In the genomic region with DNA sequence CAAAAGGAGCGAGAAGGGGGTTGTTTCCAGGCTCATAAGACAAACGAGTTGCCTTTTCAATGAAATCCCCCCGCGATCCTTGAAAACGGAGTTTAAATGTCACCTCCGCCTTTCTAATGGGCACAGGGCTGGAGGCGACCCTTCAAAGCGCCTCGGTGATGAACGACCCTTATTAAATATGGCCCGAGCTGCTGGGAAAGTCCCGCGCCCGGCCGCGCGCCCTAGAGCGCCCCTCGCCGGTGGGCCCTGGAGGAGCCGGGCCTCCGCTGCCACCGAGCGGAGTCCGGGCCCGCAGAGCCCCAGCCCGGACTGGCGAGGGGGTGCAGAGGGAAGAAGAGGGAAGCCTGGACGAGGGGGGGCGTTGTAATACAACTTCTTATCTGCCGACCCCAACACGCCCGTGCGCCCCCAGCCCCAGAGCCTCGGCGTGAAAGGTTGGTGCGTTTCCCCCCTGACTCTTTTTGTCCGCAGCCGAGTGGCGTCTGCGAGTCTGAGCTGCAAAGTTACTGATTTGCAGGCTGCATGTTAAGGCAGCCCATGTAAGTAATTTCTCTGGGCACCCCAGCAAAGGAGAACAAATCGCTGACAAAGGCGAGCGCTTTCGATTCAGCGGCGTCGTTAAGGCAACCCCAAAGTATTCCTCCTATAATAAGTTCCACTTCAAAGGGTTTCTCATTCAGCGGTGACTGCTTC, we compare ENCODE assay signal across 11 cellular contexts. TPM values are rescaled to one million over a fixed set of nuclear protein-coding genes. Genes with fewer than 3 reads are reported as not detected.
DNase-seq lines count a peak whose midpoint lies in the region; ATAC-seq, FAIRE-seq and TF ChIP-seq lines count a peak whose summit lies in the region.
"Had no signal": no experiment of that assay in that cellular context is flagged by ENCODE, and none has a peak within 500 bp of the region (broad histone marks: within the 10 kb centered on the region; RNA-seq: fewer than 3 reads in every experiment).

No MANE protein-coding gene starts in this region.

- H3K27ac ChIP-seq in HUES48 (ENCODE audit: low read depth, low read length): peak overlapping the region; percentile 56
- peak overlapping the region; percentile 74 for H3K27ac ChIP-seq in mesodermal cell (ENCODE audit: low read depth, low read length, severe bottlenecking)
- no peak overlapping the region for H3K27ac ChIP-seq in pancreas
- H3K27ac ChIP-seq: esophagus squamous epithelium had no signal

- H3K27me3 ChIP-seq in HUES48 (ENCODE audit: control insufficient read depth, insufficient read depth, low read length) (peaks cover 94% of the 10 kb centered on the region), pancreas (peaks cover 10 to 78% (median 33%) of the 10 kb centered on the region in 4 donors)

- H3K4me1 ChIP-seq in HUES48 (ENCODE audit: control insufficient read depth, insufficient read depth, low read length): peaks cover 49% of the 10 kb centered on the region
- peaks cover 19% of the 10 kb centered on the region for H3K4me1 ChIP-seq in mesodermal cell (ENCODE audit: control insufficient read depth, insufficient read depth, low read length, poor library complexity, severe bottlenecking)
- peaks cover 5 to 23% (median 6%) of the 10 kb centered on the region in 3 donors for H3K4me1 ChIP-seq in pancreas

- H3K9me3 ChIP-seq in HUES48 (ENCODE audit: control insufficient read depth, insufficient read depth, low read length) (no peaks in the 10 kb centered on the region), mesodermal cell (ENCODE audit: control insufficient read depth, low read length) (no peaks in the 10 kb centered on the region), pancreas (no peaks in the 10 kb centered on the region)
- H3K9me3 ChIP-seq: esophagus squamous epithelium had no signal

- H3K9ac ChIP-seq in HUES48 (ENCODE audit: low read depth, low read length): no peak overlapping the region; the same call in 1 of the 2 replicates

- H3K4me3 ChIP-seq in HUES48 (ENCODE audit: low read depth, low read length) (peak overlapping the region; percentile 55), mesodermal cell (ENCODE audit: extremely low read depth, insufficient read depth, low read length, poor library complexity, severe bottlenecking) (peak overlapping the region; percentile 28), pancreas (peak overlapping the region in 1 of 4 donors; percentile 22)

- FAIRE-seq in pancreas (lab: Jason Lieb, UNC): no peak

- DNase-seq in Ammon's horn (ENCODE audit: low spot score) (peak; percentile 69), cerebellar cortex (ENCODE audit: low spot score) (peak; percentile 71), NCI-H1105 (lab: John Stamatoyannopoulos, UW) (no peak), NCI-H1694 (lab: John Stamatoyannopoulos, UW) (no peak), pancreas (no peak)
- DNase-seq: esophagus squamous epithelium, NCI-H1436 treated with DMSO at 0.1 percent for 48 hours, T1000 had no signal

- WGBS in mesodermal cell (ENCODE audit: insufficient coverage in 2 of 2), 2 experiments: 1% methylated on average over 36 to 48 of the region's 49 CpGs
- 7 to 8% methylated on average over 49 of the region's 49 CpGs for WGBS in pancreas, 2 donors

- intact Hi-C loops in pancreas (cut with DNase I): no loop called here

- TF ChIP-seq CTCF in pancreas (IDR thresholded peaks at IDR 0.05): no peak

- H3K36me3 ChIP-seq in HUES48 (ENCODE audit: control insufficient read depth, insufficient read depth, low read length) (peaks cover 20% of the 10 kb centered on the region), mesodermal cell (ENCODE audit: control insufficient read depth, insufficient read depth, low read length) (no peaks in the 10 kb centered on the region), pancreas (no peaks in the 10 kb centered on the region)
- H3K36me3 ChIP-seq: esophagus squamous epithelium had no signal

- no peak for ATAC-seq in GM18868 (IDR thresholded peaks at IDR 0.05; ENCODE audit: unreplicated experiment)
- no peak for ATAC-seq in pancreas

RNA-seq across cellular contexts. Expression of gene ZIC5, which starts 11.9 kb away (rescaled TPM):
- polyA plus RNA-seq in mesodermal cell (2013, experiment 1 of 2): 5.5 TPM
- 4.1 TPM for polyA plus RNA-seq in mesodermal cell (2013, experiment 2 of 2)
- under 1 TPM in 1 of 6 donors, not detected in 5; 0.06 TPM for total RNA-seq in pancreas
- polyA plus RNA-seq in pancreas: not detected
- total RNA-seq: esophagus squamous epithelium had no signal

RNA-seq across cellular contexts. Expression of gene ZIC2, which starts 21.9 kb away (rescaled TPM):
- 22.0 TPM for polyA plus RNA-seq in mesodermal cell (2013, experiment 1 of 2)
- polyA plus RNA-seq in mesodermal cell (2013, experiment 2 of 2): 13.8 TPM
- total RNA-seq in pancreas: under 1 TPM in 1 of 6 donors, not detected in 5; 0.47 TPM
- not detected for polyA plus RNA-seq in pancreas

Comparison
In these comparisons a context has a peak if more than half of its experiments do, and no peak if none do; other contexts are left out.
1. DNase-seq: peak in Ammon's horn (single experiment) and cerebellar cortex (single experiment); none in NCI-H1105 (single experiment), NCI-H1694 (single experiment) and pancreas (0 of 6).
2. H3K27ac ChIP-seq: peak in HUES48 (single experiment) and mesodermal cell (single experiment); none in pancreas (0 of 4).